ENCODE assay signal across 25 cellular contexts in the genomic region with DNA sequence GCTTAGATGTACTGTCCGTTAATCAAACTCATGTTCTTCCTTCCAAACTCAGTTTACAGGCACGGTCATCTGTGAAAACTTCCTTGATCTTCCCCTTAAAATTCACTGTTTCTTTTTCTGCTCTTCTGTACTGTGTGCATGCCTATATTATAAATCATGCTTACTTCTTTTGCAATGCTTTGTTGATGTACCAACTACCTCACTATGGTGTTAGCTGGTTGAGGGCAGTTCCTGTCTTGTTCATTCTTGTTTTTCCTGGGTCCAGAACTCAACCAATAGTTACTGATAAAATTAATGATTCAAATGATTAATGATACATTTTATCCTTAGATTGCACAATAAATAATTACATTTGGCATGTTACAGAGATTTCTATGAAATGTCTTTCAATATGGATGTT.
DNase-seq lines count a peak whose midpoint lies in the region; ATAC-seq, FAIRE-seq and TF ChIP-seq lines count a peak whose summit lies in the region.
"Had no signal": no experiment of that assay in that cellular context is flagged by ENCODE, and none has a peak within 500 bp of the region (broad histone marks: within the 10 kb centered on the region; RNA-seq: fewer than 3 reads in every experiment).

No MANE protein-coding gene starts in this region.

- TF ChIP-seq CTCF in MCF 10A (IDR thresholded peaks at IDR 0.05; ENCODE audit: unreplicated experiment) (no peak), breast epithelium (IDR thresholded peaks at IDR 0.05) (no peak), K562 (IDR thresholded peaks at IDR 0.05 in 2 of 3, conservative IDR thresholded peaks at IDR 0.05 in 1 of 3; ENCODE audit: insufficient read depth in 2 of 3, low read depth in 1 of 3, low read length in 3 of 3) (no peak), fibroblast of pulmonary artery (IDR thresholded peaks at IDR 0.05; ENCODE audit: low read length, missing control alignments) (no peak), H9 (conservative IDR thresholded peaks at IDR 0.05) (no peak)

- TF ChIP-seq RAD21 in K562 (CRISPR knock-in tag; conservative IDR thresholded peaks at IDR 0.05 in 1 of 2, IDR thresholded peaks at IDR 0.05 in 1 of 2), result no peak

- intact Hi-C loops in MCF 10A (cut with micrococcal nuclease), result no loop called here
- intact Hi-C loops in breast epithelium (cut with DNase I; ENCODE audit: low total_unique reads), result no loop called here
- intact Hi-C loops in K562 (cut with micrococcal nuclease), result no loop called here
- intact Hi-C loops in activated CD4-positive, alpha-beta T cell treated with anti-CD3 and anti-CD28 coated beads for 36 hours (cut with DNase I, micrococcal nuclease), result no loop called here

- H3K79me1 ChIP-seq in H9 (ENCODE audit: insufficient read depth, low read depth, low read length, poor library complexity, severe bottlenecking), result no peaks in the 10 kb centered on the region

- H3K36me3 Mint-ChIP-seq in MCF 10A (ENCODE audit: insufficient read depth, unreplicated experiment) (no peaks in the 10 kb centered on the region), H9 (ENCODE audit: insufficient read depth in 1 of 3, low read depth in 3 of 3) (peaks cover 0 to 6% (median 3%) of the 10 kb centered on the region in 3 experiments; a peak in 4 of 7 replicates)
- peaks cover 8% of the 10 kb centered on the region for H3K36me3 Mint-ChIP-seq in activated CD4-positive, alpha-beta T cell treated with anti-CD3 and anti-CD28 coated beads for 36 hours (ENCODE audit: low read depth)
- H3K36me3 Mint-ChIP-seq: IgD-negative memory B cell had no signal

- H2AFZ ChIP-seq in K562 (ENCODE audit: low read depth, low read length), result no peak overlapping the region
- no peak overlapping the region for H2AFZ ChIP-seq in H9 (ENCODE audit: low read length)

- H3K36me3 ChIP-seq in breast epithelium (no peaks in the 10 kb centered on the region), K562 (ENCODE audit: control insufficient read depth, insufficient read depth, low read length) (no peaks in the 10 kb centered on the region)

- no peak overlapping the region for H4K91ac ChIP-seq in H9 (ENCODE audit: insufficient read length, low read depth, low read length)

- no peak overlapping the region for H2BK20ac ChIP-seq in H9 (ENCODE audit: low read depth, low read length, poor library complexity, severe bottlenecking)

- H3K27me3 Mint-ChIP-seq in MCF 10A (ENCODE audit: insufficient read depth, unreplicated experiment), result no peaks in the 10 kb centered on the region
- H3K27me3 Mint-ChIP-seq in H9 (ENCODE audit: low read depth), result no peaks in the 10 kb centered on the region
- no peaks in the 10 kb centered on the region for H3K27me3 Mint-ChIP-seq in activated CD4-positive, alpha-beta T cell treated with anti-CD3 and anti-CD28 coated beads for 36 hours
- H3K27me3 Mint-ChIP-seq: CD4-positive, alpha-beta T cell; IgD-negative memory B cell had no signal

- WGBS in K562 (ENCODE audit: insufficient coverage, low coverage, missing lambda C conversion rate), result 0% methylated on average over 2 of the region's 2 CpGs
- no CpG with 5 or more reads among the region's 2 CpGs for WGBS in H9 (ENCODE audit: extremely low coverage, insufficient read length, low lambda C conversion rate)

- no peaks in the 10 kb centered on the region for H3K79me2 ChIP-seq in K562 (ENCODE audit: control insufficient read depth, insufficient read depth, low read length)
- H3K79me2 ChIP-seq in H9 (ENCODE audit: insufficient read depth, low read length), result no peaks in the 10 kb centered on the region

- no peaks in the 10 kb centered on the region for H3K27me3 ChIP-seq in breast epithelium
- no peaks in the 10 kb centered on the region for H3K27me3 ChIP-seq in K562 (ENCODE audit: control insufficient read depth in 2 of 2, insufficient read depth in 2 of 2, low read length in 2 of 2)
- no peaks in the 10 kb centered on the region for H3K27me3 ChIP-seq in H9 (ENCODE audit: insufficient read depth, low read length)

- TF ChIP-seq EP300 in K562 (IDR thresholded peaks at IDR 0.05; ENCODE audit: low read length), result no peak

- H3K4me3 Mint-ChIP-seq in MCF 10A (ENCODE audit: unreplicated experiment) (no peak overlapping the region), H9 (no peak overlapping the region)
- no peak overlapping the region for H3K4me3 Mint-ChIP-seq in activated CD4-positive, alpha-beta T cell treated with anti-CD3 and anti-CD28 coated beads for 36 hours
- H3K4me3 Mint-ChIP-seq: CD4-positive, alpha-beta T cell; IgD-negative memory B cell had no signal

- no peak overlapping the region for H3T11ph ChIP-seq in H9 (ENCODE audit: low read length)

- no peak overlapping the region for H2AK5ac ChIP-seq in H9 (ENCODE audit: insufficient read length, low read length)

- no peak for TF ChIP-seq POLR2A in breast epithelium (IDR thresholded peaks at IDR 0.05)
- no peak for TF ChIP-seq POLR2A in K562 (conservative IDR thresholded peaks at IDR 0.05)

- H3K9me3 Mint-ChIP-seq in MCF 10A (ENCODE audit: unreplicated experiment) (no peaks in the 10 kb centered on the region), H9 (peaks cover 6 to 10% of the 10 kb centered on the region in 2 experiments)
- peaks cover 8% of the 10 kb centered on the region for H3K9me3 Mint-ChIP-seq in activated CD4-positive, alpha-beta T cell treated with anti-CD3 and anti-CD28 coated beads for 36 hours (ENCODE audit: low read depth)

- no peak overlapping the region for H3K9ac ChIP-seq in K562 (ENCODE audit: insufficient read depth in 1 of 2, low read depth in 2 of 2, low read length in 2 of 2)
- H3K9ac ChIP-seq in H9 (ENCODE audit: extremely low read depth, insufficient read length, low read length), result no peak overlapping the region
- H3K9ac ChIP-seq: SK-N-SH had no signal

- H3K23me2 ChIP-seq in H9 (ENCODE audit: insufficient read length, low read depth, low read length, poor library complexity, severe bottlenecking), result no peaks in the 10 kb centered on the region

- H3K9me3 ChIP-seq in breast epithelium, result no peaks in the 10 kb centered on the region
- H3K9me3 ChIP-seq in K562 (replicated peaks; ENCODE audit: control insufficient read depth, insufficient read depth, low read depth, low read length), result peaks cover 3% of the 10 kb centered on the region
- no peaks in the 10 kb centered on the region for H3K9me3 ChIP-seq in H9 (ENCODE audit: control insufficient read depth, low read depth, low read length)
- H3K9me3 ChIP-seq: SK-N-SH had no signal

- H3K4me2 ChIP-seq in K562 (ENCODE audit: insufficient read depth, low read length) (no peak overlapping the region), H9 (ENCODE audit: insufficient read depth, insufficient read length, low read length) (no peak overlapping the region)
- H3K4me2 ChIP-seq: SK-N-SH had no signal

- CTCF ChIA-PET in MCF 10A (lab: Yijun Ruan, JAX) (interaction anchor here (1.0 to 1.8 kb wide), 2 partner anchors 11 to 1686 kb away, joined by 3 to 6 read pairs; no protein-coding TSS in a partner anchor), K562 (lab: Yijun Ruan, JAX; ENCODE audit: low intra/inter-chr PET ratio) (no interaction called here)
- CTCF ChIA-PET in activated CD4-positive, alpha-beta T cell treated with anti-CD3 and anti-CD28 coated beads for 36 hours (lab: Charles Lee), result no interaction called here

- DNase-seq in MCF 10A (ENCODE audit: unreplicated experiment) (peak; percentile 32), breast epithelium (ENCODE audit: low spot score in 2 of 2) (no peak), K562 (ENCODE audit: extremely low read depth in 1 of 4, low spot score in 3 of 4) (no peak), fibroblast of pulmonary artery (ENCODE audit: low read depth) (peak; percentile 21), NCI-H69 (lab: John Stamatoyannopoulos, UW) (no peak), H9 (no peak)
- no peak for DNase-seq in activated CD4-positive, alpha-beta T cell treated with anti-CD3 and anti-CD28 coated beads for 36 hours
- DNase-seq: 8988T; CD4-positive, alpha-beta T cell; DMS153; Kasumi-1; NCI-H1092 treated with DMSO at 0.1 percent for 48 hours; NCI-H146; NCI-H2029 treated with DMSO at 0.1 percent for 48 hours; NCI-H2171; NCI-H774; SHP77; SK-N-SH had no signal

- no peak overlapping the region for H3K23ac ChIP-seq in H9 (ENCODE audit: insufficient read length, low read depth, low read length)

- H3K56ac ChIP-seq in H9 (ENCODE audit: insufficient read length, low read depth, low read length), result no peak overlapping the region

- ATAC-seq in K562 (no peak), GM21423 (IDR thresholded peaks at IDR 0.05; ENCODE audit: unreplicated experiment) (no peak)
- no peak for ATAC-seq in activated CD4-positive, alpha-beta T cell treated with anti-CD3 and anti-CD28 coated beads for 36 hours

- no TSS peak for BruUV-seq in MCF 10A (replicated peaks; lab: Mats Ljungman, UMichigan)
- no TSS peak for BruUV-seq in K562 (replicated peaks; lab: Mats Ljungman, UMichigan)

- H3K27ac Mint-ChIP-seq in MCF 10A (ENCODE audit: low read depth, unreplicated experiment), result no peak overlapping the region
- H3K27ac Mint-ChIP-seq in H9, result 0 out of 7 replicates have a peak overlapping the region, but pooled peaks of 1 of the 3 experiments have one; percentile 22
- no peak overlapping the region for H3K27ac Mint-ChIP-seq in activated CD4-positive, alpha-beta T cell treated with anti-CD3 and anti-CD28 coated beads for 36 hours
- H3K27ac Mint-ChIP-seq: CD4-positive, alpha-beta T cell; IgD-negative memory B cell had no signal

- no peaks in the 10 kb centered on the region for H3K9me1 ChIP-seq in K562 (ENCODE audit: control insufficient read depth, insufficient read depth, low read length)

- H4K20me1 ChIP-seq in K562 (replicated peaks; ENCODE audit: control insufficient read depth, insufficient read depth, low read length) (no peaks in the 10 kb centered on the region), H9 (ENCODE audit: control insufficient read depth, insufficient read depth, insufficient read length) (no peaks in the 10 kb centered on the region)

- no peaks in the 10 kb centered on the region for H3K4me1 ChIP-seq in breast epithelium
- H3K4me1 ChIP-seq in K562 (replicated peaks in 1 of 2; ENCODE audit: control insufficient read depth in 2 of 2, insufficient read depth in 2 of 2, low read length in 2 of 2), result no peaks in the 10 kb centered on the region
- no peaks in the 10 kb centered on the region for H3K4me1 ChIP-seq in H9 (ENCODE audit: insufficient read depth, low read length)

- H3K27ac ChIP-seq in breast epithelium (no peak overlapping the region), K562 (ENCODE audit: extremely low read depth, low read depth, low read length) (no peak overlapping the region), H9 (ENCODE audit: insufficient read length, low read depth, low read length) (no peak overlapping the region)
- H3K27ac ChIP-seq: HL-60 had no signal

- no peak overlapping the region for H2BK15ac ChIP-seq in H9 (ENCODE audit: low read depth, low read length)

- H3K14ac ChIP-seq in H9 (ENCODE audit: insufficient read depth, low read length), result no peak overlapping the region

- no peak for FAIRE-seq in K562 (lab: Jason Lieb, UNC)
- FAIRE-seq: GM12892, GM18507, H54, RCC 7860 had no signal

- H3K4ac ChIP-seq in H9 (ENCODE audit: low read depth, low read length), result no peak overlapping the region

- H3K4me3 ChIP-seq in breast epithelium (no peak overlapping the region), K562 (no peak overlapping the region), fibroblast of pulmonary artery (replicated peaks; ENCODE audit: low read depth, low read length) (no peak overlapping the region)

- no peak overlapping the region for H4K8ac ChIP-seq in H9 (replicated peaks; ENCODE audit: insufficient read length, low read depth, low read length)

- no peak overlapping the region for H2BK5ac ChIP-seq in H9 (ENCODE audit: insufficient read length, low read length)

- no peak overlapping the region for H4K5ac ChIP-seq in H9 (ENCODE audit: insufficient read length, low read depth, low read length)

- H2BK120ac ChIP-seq in H9 (ENCODE audit: low read depth, low read length, poor library complexity, severe bottlenecking), result no peak overlapping the region

- H2BK12ac ChIP-seq in H9 (ENCODE audit: insufficient read length, low read depth, low read length), result no peak overlapping the region

- in situ Hi-C loops in K562 (cut with MboI), result no loop called here

- H3K4me1 Mint-ChIP-seq in MCF 10A (ENCODE audit: insufficient read depth, unreplicated experiment) (peaks cover 11% of the 10 kb centered on the region), H9 (peaks cover 0 to under 1% of the 10 kb centered on the region in 2 experiments; a peak in 3 of 4 replicates)
- H3K4me1 Mint-ChIP-seq in activated CD4-positive, alpha-beta T cell treated with anti-CD3 and anti-CD28 coated beads for 36 hours, result peaks cover 17% of the 10 kb centered on the region
- H3K4me1 Mint-ChIP-seq: IgD-negative memory B cell had no signal

- H3K18ac ChIP-seq in H9 (ENCODE audit: insufficient read length, low read depth, low read length), result no peak overlapping the region

- POLR2A ChIA-PET in MCF 10A (lab: Yijun Ruan, JAX) (interaction anchor here (0.6 to 1.1 kb wide), 4 partner anchors 15 to 1366 kb away, joined by 3 to 5 read pairs (median 4); no protein-coding TSS in a partner anchor), K562 (lab: Yijun Ruan, JAX) (no interaction called here)
- POLR2A ChIA-PET in activated CD4-positive, alpha-beta T cell treated with anti-CD3 and anti-CD28 coated beads for 36 hours (lab: Charles Lee), result no interaction called here

Comparison
In these comparisons a context has a peak if more than half of its experiments do, and no peak if none do; other contexts are left out.
1. DNase-seq: peak in MCF 10A (single experiment) and fibroblast of pulmonary artery (single experiment); none in breast epithelium (0 of 2), K562 (0 of 4), NCI-H69 (single experiment), H9 (single experiment) and activated CD4-positive, alpha-beta T cell treated with anti-CD3 and anti-CD28 coated beads for 36 hours (single experiment).